In the genomic region with DNA sequence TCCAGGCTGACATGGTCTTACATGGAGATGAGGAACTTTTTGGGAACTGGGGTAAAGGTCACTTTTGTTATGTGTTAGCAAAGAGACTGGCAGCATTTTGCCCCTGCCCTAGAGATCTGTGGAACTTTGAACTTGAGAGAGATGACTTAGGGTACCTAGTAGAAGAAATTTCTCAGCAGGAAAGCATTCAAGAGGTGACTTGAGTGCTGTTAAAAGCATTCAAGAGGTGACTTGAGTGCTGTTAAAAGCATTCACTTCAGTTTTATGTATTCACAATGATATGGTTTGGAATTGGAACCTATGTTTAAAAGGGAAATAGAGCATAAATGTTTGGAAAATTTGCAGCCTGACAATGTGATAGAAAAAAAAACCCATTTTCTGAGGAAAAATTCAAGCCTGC, we compare ENCODE assay signal across 4 cellular contexts. TPM values are rescaled to one million over a fixed set of nuclear protein-coding genes. Genes with fewer than 3 reads are reported as not detected.
"Had no signal": no experiment of that assay in that cellular context is flagged by ENCODE, and none has a peak within 500 bp of the region (broad histone marks: within the 10 kb centered on the region; RNA-seq: fewer than 3 reads in every experiment).

No MANE protein-coding gene starts in this region.

RNA-seq across cellular contexts. Expression of a gene that starts 20.6 kb away (rescaled TPM):
- total RNA-seq: LHCN-M2, PC-3, SK-MEL-5 had no signal

RNA-seq across cellular contexts. Expression of a gene that starts 47.0 kb away (rescaled TPM):
- total RNA-seq: OCI-LY7 had no signal
